In the genomic region with DNA sequence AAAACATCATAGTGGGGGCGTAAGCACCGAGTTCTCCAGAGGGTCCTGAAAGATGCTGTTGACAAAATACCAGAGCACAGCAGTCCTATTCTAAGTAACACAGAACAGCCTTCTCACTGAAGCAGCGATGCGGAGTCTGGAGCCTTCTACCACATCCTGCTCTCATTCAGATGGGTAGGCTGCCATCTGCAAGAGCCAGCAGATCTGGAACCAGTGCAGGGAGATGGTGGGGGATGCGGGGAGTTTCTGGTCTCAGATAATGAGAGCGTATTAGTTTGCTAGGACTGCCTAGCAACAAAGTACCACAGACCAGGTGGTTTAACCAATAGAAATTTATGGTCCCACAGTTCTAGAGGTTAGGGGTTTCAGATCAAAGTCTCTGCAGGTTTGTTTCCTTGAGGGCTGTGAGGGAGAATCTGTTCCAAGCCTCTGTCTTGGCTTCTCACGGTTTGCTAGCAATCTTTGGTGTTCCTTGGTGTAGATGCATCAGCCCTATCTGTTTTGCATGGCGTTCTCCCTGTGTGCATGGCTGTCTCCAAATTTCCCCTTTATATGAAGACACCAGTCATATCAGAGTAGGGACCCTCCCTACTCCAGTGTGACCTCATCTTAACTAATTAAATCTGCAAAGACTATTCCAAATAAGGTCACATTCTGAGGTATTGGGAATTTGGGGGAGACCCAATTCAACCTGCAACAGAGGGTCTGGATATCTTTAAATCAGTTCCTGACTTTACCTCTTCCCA, we compare ENCODE assay signal across 12 cellular contexts. TPM values are rescaled to one million over a fixed set of nuclear protein-coding genes. Genes with fewer than 3 reads are reported as not detected.
DNase-seq lines count a peak whose midpoint lies in the region; ATAC-seq and TF ChIP-seq lines count a peak whose summit lies in the region.
"Had no signal": no experiment of that assay in that cellular context is flagged by ENCODE, and none has a peak within 500 bp of the region (broad histone marks: within the 10 kb centered on the region; RNA-seq: fewer than 3 reads in every experiment).

No MANE protein-coding gene starts in this region.

- H3K36me3 ChIP-seq in DND-41 (ENCODE audit: insufficient read depth, low read length), result no peaks in the 10 kb centered on the region
- H3K36me3 ChIP-seq: stomach had no signal

- H3K4me3 Mint-ChIP-seq in natural killer cell treated with Interleukin-12 subunit alpha and Interleukin-12 subunit beta and Interleukin-15 and Interleukin-18, amount 100 ng/mL, for 72 hours, result no peak overlapping the region

- H3K4me3 ChIP-seq in DND-41 (ENCODE audit: low read depth in 1 of 2, low read length in 2 of 2), result no peak overlapping the region
- H3K4me3 ChIP-seq: stomach had no signal

- H3K4me2 ChIP-seq in DND-41 (ENCODE audit: insufficient read depth, low read length), result no peak overlapping the region

- H3K9me3 ChIP-seq in DND-41 (ENCODE audit: insufficient read depth, low read length, severe bottlenecking), result no peaks in the 10 kb centered on the region
- H3K9me3 ChIP-seq: stomach had no signal

- H4K20me1 ChIP-seq in DND-41 (ENCODE audit: insufficient read depth, low read length), result no peaks in the 10 kb centered on the region

- H3K27ac ChIP-seq in DND-41 (ENCODE audit: low read length), result no peak overlapping the region
- H3K27ac ChIP-seq: stomach had no signal

- no peak for TF ChIP-seq CTCF in DND-41 (IDR thresholded peaks at IDR 0.05; ENCODE audit: borderline replicate concordance, extremely low read depth, low read length, poor library complexity, severe bottlenecking)
- no peak for TF ChIP-seq CTCF in GM10266 (IDR thresholded peaks at IDR 0.05; ENCODE audit: control insufficient read depth, insufficient read depth, low read depth, missing control alignments)

- H3K9me3 Mint-ChIP-seq in natural killer cell treated with Interleukin-12 subunit alpha and Interleukin-12 subunit beta and Interleukin-15 and Interleukin-18, amount 100 ng/mL, for 72 hours, result no peaks in the 10 kb centered on the region
- H3K9me3 Mint-ChIP-seq: nephron had no signal

- H3K4me1 ChIP-seq in DND-41 (ENCODE audit: insufficient read depth, low read length), result no peaks in the 10 kb centered on the region

- no peak overlapping the region for H2AFZ ChIP-seq in DND-41 (ENCODE audit: low read depth, low read length)

- no peak overlapping the region for H3K9ac ChIP-seq in DND-41 (ENCODE audit: low read depth, low read length)

- no peaks in the 10 kb centered on the region for H3K79me2 ChIP-seq in DND-41 (ENCODE audit: insufficient read depth, low read length)

- ATAC-seq in DND-41 (ENCODE audit: insufficient read depth, low read depth), result 0 out of 3 replicates have a peak, but pooled peaks have one; percentile 39
- peak; percentile 71 for ATAC-seq in HG02763 (IDR thresholded peaks at IDR 0.05; ENCODE audit: unreplicated experiment)
- ATAC-seq in HG03565 (IDR thresholded peaks at IDR 0.05; ENCODE audit: unreplicated experiment), result peak; percentile 71
- no peak for ATAC-seq in natural killer cell treated with Interleukin-12 subunit alpha and Interleukin-12 subunit beta and Interleukin-15 and Interleukin-18, amount 100 ng/mL, for 72 hours

- H3K4me1 Mint-ChIP-seq in natural killer cell treated with Interleukin-12 subunit alpha and Interleukin-12 subunit beta and Interleukin-15 and Interleukin-18, amount 100 ng/mL, for 72 hours (ENCODE audit: low read depth in 2 of 2), result peaks cover 5 to 6% of the 10 kb centered on the region in 2 donors

- peaks cover 41 to 54% of the 10 kb centered on the region in 2 donors for H3K27me3 Mint-ChIP-seq in natural killer cell treated with Interleukin-12 subunit alpha and Interleukin-12 subunit beta and Interleukin-15 and Interleukin-18, amount 100 ng/mL, for 72 hours

- DNase-seq in DND-41, result no peak
- DNase-seq in GM19240 (ENCODE audit: insufficient read length, low spot score), result peak; percentile 30
- no peak for DNase-seq in natural killer cell treated with Interleukin-12 subunit alpha and Interleukin-12 subunit beta and Interleukin-15 and Interleukin-18, amount 100 ng/mL, for 72 hours (ENCODE audit: low spot score)
- no peak for DNase-seq in RPMI8226
- DNase-seq in HuH-7 (ENCODE audit: low spot score), result no peak
- DNase-seq in GM10266 (ENCODE audit: extremely low spot score), result no peak
- DNase-seq: activated CD4-positive, alpha-beta T cell treated with anti-CD3 and anti-CD28 coated beads, Interleukin-2, amount 50 U/mL, for 1 hour; NCI-H1694 treated with DMSO at 0.1 percent for 48 hours; stomach had no signal

- peaks cover 10% of the 10 kb centered on the region for H3K27me3 ChIP-seq in DND-41 (ENCODE audit: insufficient read depth, low read length, poor library complexity)

- H3K36me3 Mint-ChIP-seq in natural killer cell treated with Interleukin-12 subunit alpha and Interleukin-12 subunit beta and Interleukin-15 and Interleukin-18, amount 100 ng/mL, for 72 hours, result no peaks in the 10 kb centered on the region

- no peak overlapping the region for H3K27ac Mint-ChIP-seq in natural killer cell treated with Interleukin-12 subunit alpha and Interleukin-12 subunit beta and Interleukin-15 and Interleukin-18, amount 100 ng/mL, for 72 hours
- H3K27ac Mint-ChIP-seq: nephron had no signal

RNA-seq across cellular contexts. Expression of a gene that starts 52.0 kb away (rescaled TPM):
- 1 to 10 TPM; 1.2 to 4.1 TPM for total RNA-seq in natural killer cell treated with Interleukin-12 subunit alpha and Interleukin-12 subunit beta and Interleukin-15 and Interleukin-18, amount 100 ng/mL, for 72 hours

Comparison
In these comparisons a context has a peak if more than half of its experiments do, and no peak if none do; other contexts are left out.
1. ATAC-seq: peak in DND-41 (single experiment), HG02763 (single experiment) and HG03565 (single experiment); none in natural killer cell treated with Interleukin-12 subunit alpha and Interleukin-12 subunit beta and Interleukin-15 and Interleukin-18, amount 100 ng/mL, for 72 hours (0 of 2).